In genomic region chr2:86613515-86613914, GRCh38 we compare ENCODE assay signal across 1 cellular context.
TF ChIP-seq lines count a peak whose summit lies in the region.

No MANE protein-coding gene starts in this region.

TF ChIP-seq in HepG2, 621 proteins besides CTCF, POLR2A, EP300 and RAD21:
- TF ChIP-seq HNF4A (CRISPR knock-in tag; IDR thresholded peaks at IDR 0.05) (no peak), NONO (IDR thresholded peaks at IDR 0.05) (no peak), NONO (CRISPR knock-in tag; conservative IDR thresholded peaks at IDR 0.05) (0 out of 2 replicates have a peak, but pooled peaks have one; percentile 29)
